Comparison of ENCODE assay signal across 16 cellular contexts in the genomic region with DNA sequence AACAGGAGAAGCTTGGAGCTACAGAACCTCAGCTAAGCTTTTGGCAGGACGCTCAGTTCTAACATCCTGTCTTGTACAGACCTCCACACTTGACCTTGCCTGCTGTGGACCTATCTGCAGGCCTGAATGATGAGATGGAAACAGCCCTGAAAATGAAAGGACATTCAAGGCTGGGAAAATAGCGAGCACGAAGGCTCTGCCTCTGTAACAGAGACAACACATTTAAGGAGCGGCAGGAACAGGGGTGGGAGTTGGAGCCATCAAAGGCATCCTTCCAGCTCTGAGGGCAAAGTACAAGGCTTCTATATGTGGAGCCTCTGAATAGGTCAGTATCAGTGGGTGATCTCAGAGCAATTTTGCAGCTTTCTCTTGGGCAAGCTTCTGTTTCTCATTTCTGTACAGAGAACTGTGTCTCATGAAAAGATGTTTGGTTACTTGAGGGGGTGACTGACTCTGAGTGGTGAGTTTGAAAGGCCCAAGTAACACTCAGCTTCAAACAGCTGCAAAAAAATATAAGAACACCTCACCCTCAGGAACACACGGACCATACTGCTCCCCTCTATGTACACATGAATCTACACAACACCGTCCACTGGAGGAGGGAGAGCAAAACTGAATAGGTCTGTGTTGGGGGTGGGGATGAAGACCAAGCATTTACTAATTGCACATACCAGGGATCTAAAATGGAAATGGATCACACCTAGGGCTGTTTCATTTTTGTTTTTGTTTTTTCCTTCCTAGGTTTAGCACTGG.
DNase-seq lines count a peak whose midpoint lies in the region; ATAC-seq, FAIRE-seq and TF ChIP-seq lines count a peak whose summit lies in the region.
"Had no signal": no experiment of that assay in that cellular context is flagged by ENCODE, and none has a peak within 500 bp of the region (broad histone marks: within the 10 kb centered on the region; RNA-seq: fewer than 3 reads in every experiment).

No MANE protein-coding gene starts in this region.

- no peak for TF ChIP-seq POLR2A in right lobe of liver (IDR thresholded peaks at IDR 0.05)

- H3K27me3 Mint-ChIP-seq in activated naive CD4-positive, alpha-beta T cell treated with anti-CD3 and anti-CD28 coated beads for 36 hours (ENCODE audit: low read depth) = peaks cover 3% of the 10 kb centered on the region
- H3K27me3 Mint-ChIP-seq: activated CD4-positive, alpha-beta T cell treated with anti-CD3 and anti-CD28 coated beads, Interleukin-2, amount 10 ng/mL, durations not matched to agents 24 days and 14 days; IgD-negative memory B cell had no signal

- no peaks in the 10 kb centered on the region for H3K4me1 Mint-ChIP-seq in activated naive CD4-positive, alpha-beta T cell treated with anti-CD3 and anti-CD28 coated beads for 36 hours (ENCODE audit: low read depth)

- H3K27ac ChIP-seq in esophagus (ENCODE audit: low read depth in 2 of 2, low read length in 1 of 2) (peak overlapping the region; percentile 12 to 15), right lobe of liver (peak overlapping the region; percentile 16 to 41 (median 28)), rectal smooth muscle tissue (ENCODE audit: low read depth, low read length) (no peak overlapping the region)

- H3K36me3 ChIP-seq in esophagus (ENCODE audit: control insufficient read depth in 2 of 2, insufficient read depth in 2 of 2, low read length in 1 of 2) = no peaks in the 10 kb centered on the region
- H3K36me3 ChIP-seq in right lobe of liver = no peaks in the 10 kb centered on the region
- no peaks in the 10 kb centered on the region for H3K36me3 ChIP-seq in rectal smooth muscle tissue (ENCODE audit: control insufficient read depth, insufficient read depth, low read length)
- H3K36me3 ChIP-seq: thoracic aorta had no signal

- no peak overlapping the region for H3K27ac Mint-ChIP-seq in activated naive CD4-positive, alpha-beta T cell treated with anti-CD3 and anti-CD28 coated beads for 36 hours
- H3K27ac Mint-ChIP-seq: activated CD4-positive, alpha-beta T cell treated with anti-CD3 and anti-CD28 coated beads, Interleukin-2, amount 10 ng/mL, durations not matched to agents 24 days and 14 days; IgD-negative memory B cell had no signal

- DNase-seq in HT-29 (ENCODE audit: low spot score) (peak; percentile 65), right lobe of liver (no peak), urothelium cell line (ENCODE audit: low spot score) (no peak), hippocampal formation (lab: John Stamatoyannopoulos, UW) (no peak)
- DNase-seq in activated naive CD4-positive, alpha-beta T cell treated with anti-CD3 and anti-CD28 coated beads for 36 hours = no peak
- DNase-seq: activated CD4-positive, alpha-beta T cell treated with anti-CD3 and anti-CD28 coated beads, Interleukin-2, amount 10 ng/mL, durations not matched to agents 24 days and 14 days; activated T-cell treated with anti-CD3 and anti-CD28 coated beads, Interleukin-2, amount 50 U/mL, for 48 hours; NCI-H1417; NCI-H524; RPMI8226; T-helper 9 cell had no signal

- H3K4me3 ChIP-seq in esophagus (ENCODE audit: low read depth in 1 of 2, low read length in 2 of 2) (no peak overlapping the region), right lobe of liver (no peak overlapping the region), rectal smooth muscle tissue (ENCODE audit: low read length) (peak overlapping the region; percentile 26)
- H3K4me3 ChIP-seq: thoracic aorta had no signal

- no peaks in the 10 kb centered on the region for H3K27me3 ChIP-seq in esophagus (ENCODE audit: control insufficient read depth in 1 of 2, insufficient read depth in 2 of 2, low read length in 2 of 2)
- no peaks in the 10 kb centered on the region for H3K27me3 ChIP-seq in right lobe of liver
- no peaks in the 10 kb centered on the region for H3K27me3 ChIP-seq in rectal smooth muscle tissue (ENCODE audit: control insufficient read depth, insufficient read depth, low read length)

- no peak overlapping the region for H3K4me3 Mint-ChIP-seq in activated naive CD4-positive, alpha-beta T cell treated with anti-CD3 and anti-CD28 coated beads for 36 hours
- H3K4me3 Mint-ChIP-seq: activated CD4-positive, alpha-beta T cell treated with anti-CD3 and anti-CD28 coated beads, Interleukin-2, amount 10 ng/mL, durations not matched to agents 24 days and 14 days; IgD-negative memory B cell had no signal

- no peak overlapping the region for H3K9ac ChIP-seq in rectal smooth muscle tissue (ENCODE audit: low read length)

- H3K9me3 Mint-ChIP-seq in activated naive CD4-positive, alpha-beta T cell treated with anti-CD3 and anti-CD28 coated beads for 36 hours = no peaks in the 10 kb centered on the region
- H3K9me3 Mint-ChIP-seq: activated CD4-positive, alpha-beta T cell treated with anti-CD3 and anti-CD28 coated beads, Interleukin-2, amount 10 ng/mL, durations not matched to agents 24 days and 14 days; IgD-negative memory B cell had no signal

- H3K4me1 ChIP-seq in esophagus (ENCODE audit: control insufficient read depth in 2 of 2, insufficient read depth in 2 of 2, low read length in 1 of 2) (peaks cover 0 to 3% of the 10 kb centered on the region in 2 donors), right lobe of liver (peaks cover 0 to 5% (median 0%) of the 10 kb centered on the region in 4 donors), rectal smooth muscle tissue (ENCODE audit: control insufficient read depth, insufficient read depth, low read length) (no peaks in the 10 kb centered on the region)

- peak; percentile 52 to 71 (median 63) for ATAC-seq in right lobe of liver
- no peak for ATAC-seq in GM19455 (IDR thresholded peaks at IDR 0.05; ENCODE audit: unreplicated experiment)

- intact Hi-C loops in right lobe of liver (cut with DNase I) = no loop called here
- intact Hi-C loops in activated naive CD4-positive, alpha-beta T cell treated with anti-CD3 and anti-CD28 coated beads for 36 hours (cut with micrococcal nuclease) = no loop called here

- CTCF ChIA-PET in activated naive CD4-positive, alpha-beta T cell treated with anti-CD3 and anti-CD28 coated beads for 36 hours (lab: Charles Lee) = no interaction called here

- FAIRE-seq in urothelium cell line (lab: Jason Lieb, UNC) = no peak

- TF ChIP-seq CTCF in right lobe of liver (IDR thresholded peaks at IDR 0.05) = no peak

- no peaks in the 10 kb centered on the region for H3K36me3 Mint-ChIP-seq in activated naive CD4-positive, alpha-beta T cell treated with anti-CD3 and anti-CD28 coated beads for 36 hours (ENCODE audit: low read depth)
- H3K36me3 Mint-ChIP-seq: IgD-negative memory B cell had no signal

- WGBS in esophagus, 2 donors = 75 to 81% methylated on average over 6 of the region's 6 CpGs
- WGBS in right lobe of liver (ENCODE audit: insufficient coverage, low coverage, low lambda C conversion rate, missing lambda C conversion rate) = 51% methylated on average over 6 of the region's 6 CpGs

- H3K9me3 ChIP-seq in esophagus (ENCODE audit: control insufficient read depth in 2 of 2, insufficient read depth in 1 of 2, low read depth in 1 of 2, low read length in 1 of 2) = no peaks in the 10 kb centered on the region
- H3K9me3 ChIP-seq in right lobe of liver = no peaks in the 10 kb centered on the region
- H3K9me3 ChIP-seq: thoracic aorta had no signal
